8 cellular contexts compared by ENCODE assay signal in genomic region chr15:99252326-99252725, GRCh38. TPM values are rescaled to one million over a fixed set of nuclear protein-coding genes. Genes with fewer than 3 reads are reported as not detected.
A peak's percentile ranks its signal among the peaks of the same experiment; 100 is the strongest.
DNase-seq lines count a peak whose midpoint lies in the region; ATAC-seq, FAIRE-seq and TF ChIP-seq lines count a peak whose summit lies in the region.

No MANE protein-coding gene starts in this region.

- in situ Hi-C loops in GM12878 (cut with MboI) = loop anchor here (25.0 kb wide), 1 partner anchor 1360 kb away; the partner anchor contains the start of genes ASB7 and LINS1

- ATAC-seq in GM12878 = no peak
- no peak for ATAC-seq in GM21825 (IDR thresholded peaks at IDR 0.05; ENCODE audit: unreplicated experiment)

- H2AFZ ChIP-seq in ACC112 (ENCODE audit: low read length, unreplicated experiment) = no peak overlapping the region
- peak overlapping the region; percentile 59 for H2AFZ ChIP-seq in GM12878 (ENCODE audit: control insufficient read depth, low read depth, low read length)

- peak overlapping the region; percentile 79 for H3K4me2 ChIP-seq in GM12878 (ENCODE audit: control insufficient read depth, insufficient read depth)

- CTCF ChIA-PET in HEK293 (lab: Yijun Ruan, JAX) = interaction anchor here (0.5 to 4.9 kb wide), 3 partner anchors 20 to 1894 kb away, joined by 3 to 36 read pairs (median 12); no protein-coding TSS in a partner anchor
- CTCF ChIA-PET in GM12878 (lab: Yijun Ruan, JAX) = interaction anchor here (2.3 to 5.2 kb wide), 2 partner anchors 22 to 452 kb away, joined by 10 to 51 read pairs; no protein-coding TSS in a partner anchor

- intact Hi-C loops in GM12878 (cut with micrococcal nuclease; ENCODE audit: unreplicated experiment) = no loop called here

- H3K9ac ChIP-seq in GM12878 (ENCODE audit: control insufficient read depth, insufficient read depth, low read length) (peak overlapping the region; percentile 74), muscle layer of colon (ENCODE audit: low read length) (peak overlapping the region; percentile 54)

- H3K36me3 ChIP-seq in ACC112 (ENCODE audit: insufficient read depth, low read length) (peaks cover 6% of the 10 kb centered on the region; the same call in 1 of the 2 replicates), HEK293 (ENCODE audit: control insufficient read depth in 2 of 2, insufficient read depth in 1 of 2, low read length in 2 of 2) (peaks cover 5 to 12% of the 10 kb centered on the region in 2 experiments; a peak in 2 of 3 replicates), GM12878 (ENCODE audit: control insufficient read depth in 2 of 2, insufficient read depth in 2 of 2, low read length in 1 of 2) (no peaks in the 10 kb centered on the region), muscle layer of colon (ENCODE audit: insufficient read depth, low read length) (no peaks in the 10 kb centered on the region)

- H3K27me3 ChIP-seq in ACC112 (ENCODE audit: insufficient read depth, low read length) (no peaks in the 10 kb centered on the region), GM12878 (replicated peaks in 1 of 2; ENCODE audit: control insufficient read depth in 2 of 2, insufficient read depth in 2 of 2, low read length in 1 of 2) (no peaks in the 10 kb centered on the region), muscle layer of colon (ENCODE audit: control insufficient read depth in 1 of 2, insufficient read depth in 2 of 2, low read length in 2 of 2) (no peaks in the 10 kb centered on the region)

- peak overlapping the region; percentile 90 for H3K4me3 ChIP-seq in ACC112 (ENCODE audit: low read depth, low read length)
- H3K4me3 ChIP-seq in HEK293 (ENCODE audit: low read depth, low read length) = peak overlapping the region; percentile 88; the same call in 1 of the 2 replicates
- peak overlapping the region; percentile 82 for H3K4me3 ChIP-seq in GM12878
- H3K4me3 ChIP-seq in muscle layer of colon (ENCODE audit: low read depth in 1 of 2, low read length in 2 of 2) = peak overlapping the region; percentile 67 to 84

- BruUV-seq in GM12878 (replicated peaks; lab: Mats Ljungman, UMichigan) = no TSS peak

- SMC1A ChIA-PET in GM12878 (lab: Charles Lee; ENCODE audit: uncharacterized antibody, unreplicated experiment) = interaction anchor here (1.1 to 1.5 kb wide), 3 partner anchors 13 to 50 kb away, joined by 3 to 5 read pairs (median 4); no protein-coding TSS in a partner anchor

- peaks cover 19% of the 10 kb centered on the region for H3K79me2 ChIP-seq in ACC112 (ENCODE audit: control insufficient read depth, insufficient read depth, low read length, unreplicated experiment)
- H3K79me2 ChIP-seq in GM12878 (ENCODE audit: control insufficient read depth, insufficient read depth, low read length) = peaks cover 31% of the 10 kb centered on the region

- POLR2A ChIA-PET in HEK293 (lab: Yijun Ruan, JAX) (interaction anchor here (0.6 to 2.9 kb wide), 3 partner anchors 8 to 314 kb away, joined by 4 to 14 read pairs (median 8); partner anchors contain the start of gene MEF2A), GM12878 (lab: Charles Lee) (interaction anchor here (0.6 to 2.1 kb wide), 4 partner anchors 20 to 250 kb away, joined by 4 to 5 read pairs (median 5); no protein-coding TSS in a partner anchor)

- no peaks in the 10 kb centered on the region for H4K20me1 ChIP-seq in GM12878 (ENCODE audit: control insufficient read depth, insufficient read depth)

- TF ChIP-seq CTCF in HEK293 (tag by site-specific recombination; IDR thresholded peaks at IDR 0.05) = no peak
- no peak for TF ChIP-seq CTCF in GM12878 (IDR thresholded peaks at IDR 0.05 in 2 of 3, conservative IDR thresholded peaks at IDR 0.05 in 1 of 3; ENCODE audit: control insufficient read depth in 2 of 3, extremely low read depth in 1 of 3, insufficient read depth in 1 of 3, low read depth in 3 of 3, low read length in 3 of 3)

- WGBS in GM12878 (ENCODE audit: insufficient coverage, insufficient replicate concordance, low lambda C conversion rate, missing lambda C conversion rate) = 26% methylated on average over 7 of the region's 7 CpGs

- DNase-seq in GM12878 (ENCODE audit: low read depth, low spot score) = no peak
- DNase-seq in stimulated activated CD8-positive, alpha-beta memory T cell treated with anti-CD3 and anti-CD28 coated beads, Interleukin-4, amount 100 ng/mL, for 48 hours = no peak
- DNase-seq in 8988T = no peak
- DNase-seq in NCI-H748 treated with DMSO at 0.1 percent for 48 hours (lab: John Stamatoyannopoulos, UW) = no peak

- H3K27ac ChIP-seq in ACC112 (ENCODE audit: low read depth, low read length) (no peak overlapping the region), HEK293 (ENCODE audit: extremely low read depth, low read depth, low read length) (no peak overlapping the region), GM12878 (ENCODE audit: control insufficient read depth, insufficient read depth) (no peak overlapping the region), muscle layer of colon (ENCODE audit: low read depth, low read length) (peak overlapping the region; percentile 88)

- H3K9me3 ChIP-seq in HEK293 (ENCODE audit: control insufficient read depth, insufficient read depth, low read depth, low read length) = no peaks in the 10 kb centered on the region
- no peaks in the 10 kb centered on the region for H3K9me3 ChIP-seq in GM12878 (replicated peaks; ENCODE audit: control insufficient read depth, insufficient read depth, low read length)
- no peaks in the 10 kb centered on the region for H3K9me3 ChIP-seq in muscle layer of colon (ENCODE audit: low read length)

- TF ChIP-seq RAD21 in GM12878 (IDR thresholded peaks at IDR 0.05; ENCODE audit: insufficient read depth, low read depth, low read length) = no peak

- no peak for FAIRE-seq in GM12878 (lab: Jason Lieb, UNC)

- RAD21 ChIA-PET in GM12878 (lab: Charles Lee; ENCODE audit: unreplicated experiment) = interaction anchor here (0.9 to 1.7 kb wide), 5 partner anchors 15 to 453 kb away, joined by 3 to 5 read pairs (median 4); no protein-coding TSS in a partner anchor

- H3K4me1 ChIP-seq in ACC112 (ENCODE audit: control insufficient read depth, insufficient read depth, low read length, unreplicated experiment) (peaks cover 22% of the 10 kb centered on the region), HEK293 (ENCODE audit: control insufficient read depth, insufficient read depth, low read length) (peaks cover 18% of the 10 kb centered on the region; the same call in 1 of the 2 replicates), GM12878 (ENCODE audit: control insufficient read depth, insufficient read depth, low read length) (peaks cover 11% of the 10 kb centered on the region), muscle layer of colon (ENCODE audit: insufficient read depth, low read length) (peaks cover 18% of the 10 kb centered on the region)

- no peak for TF ChIP-seq EP300 in GM12878 (IDR thresholded peaks at IDR 0.05; ENCODE audit: borderline replicate concordance in 1 of 2, control insufficient read depth in 1 of 2, low read depth in 2 of 2, low read length in 2 of 2)

- TF ChIP-seq POLR2A in GM12878 (IDR thresholded peaks at IDR 0.05; ENCODE audit: low read depth, low read length) = no peak

TF ChIP-seq in HEK293, 187 proteins besides CTCF, POLR2A, EP300 and RAD21 (continues in another document):
- TF ChIP-seq MYNN (tag by site-specific recombination; IDR thresholded peaks at IDR 0.05; ENCODE audit: borderline replicate concordance) = no peak
- no peak for TF ChIP-seq ZNF37A (tag by site-specific recombination; IDR thresholded peaks at IDR 0.05)
- no peak for TF ChIP-seq ZFP3 (tag by site-specific recombination; IDR thresholded peaks at IDR 0.05; ENCODE audit: low read depth)

TF ChIP-seq in GM12878, 131 proteins besides CTCF, POLR2A, EP300 and RAD21 (continues in another document):
- TF ChIP-seq TCF3 (IDR thresholded peaks at IDR 0.05; ENCODE audit: borderline replicate concordance, insufficient read depth, low read depth, low read length) (no peak), PAX5 (IDR thresholded peaks at IDR 0.05; ENCODE audit: borderline replicate concordance, low read depth, low read length) (no peak), RBBP5 (conservative IDR thresholded peaks at IDR 0.05) (no peak), SUZ12 (IDR thresholded peaks at IDR 0.05; ENCODE audit: unreplicated experiment) (no peak)

RNA-seq across cellular contexts. Expression of gene LRRC28, which starts 1.0 kb away (rescaled TPM):
- total RNA-seq in GM12878 (2013; cell fraction: nucleolus; rRNA removed) = 92.6 and 104 TPM in 2 replicates
- 27.3 and 37.5 TPM in 2 replicates for total RNA-seq in GM12878 (2014; rRNA removed)
- 21.5 and 25.1 TPM in 2 replicates for total RNA-seq in GM12878 (2014; rRNA removed; fragmentation: Illumina TruSeq; extraction: Trizol)
- 24.8 and 27.7 TPM in 2 replicates for total RNA-seq in GM12878 (2021)
- polyA plus RNA-seq in GM12878 (2011; ENCODE audit: low read depth) = 14.7 TPM
- polyA plus RNA-seq in GM12878 (2011; rRNA removed) = 54.9 and 60.0 TPM in 2 replicates
- polyA plus RNA-seq in GM12878 (2011; cell fraction: cytosol; rRNA removed) = 44.5 and 55.7 TPM in 2 replicates
- polyA plus RNA-seq in GM12878 (2011; cell fraction: nucleus; rRNA removed) = 42.0 and 47.6 TPM in 2 replicates
- polyA plus RNA-seq in GM12878 (2012) = 17.1 and 22.1 TPM in 2 replicates
- polyA plus RNA-seq in GM12878 (2014; fragmentation: Illumina TruSeq; extraction: Trizol) = 27.5 and 34.0 TPM in 2 replicates
- 10 to 100 TPM; 27.7 to 32.1 TPM for polyA plus RNA-seq in GM12878 (2014; fragmentation: Nextera tagmentation; extraction: Ambion mirVana)
- polyA plus RNA-seq in GM12878 (2014; rRNA removed) = 17.2 and 21.3 TPM in 2 replicates
- polyA plus RNA-seq in GM12878 (2016; fragmentation: Nextera tagmentation; extraction: Ambion mirVana) = 10 to 100 TPM; 34.2 to 40.2 TPM
- 88.3 and 92.0 TPM in 2 replicates for polyA minus RNA-seq in GM12878 (2011; rRNA and poly(A)+ RNA removed)
- polyA minus RNA-seq in GM12878 (2011; cell fraction: cytosol; rRNA and poly(A)+ RNA removed) = 13.1 and 14.5 TPM in 2 replicates
- 61.3 and 101 TPM in 2 replicates for polyA minus RNA-seq in GM12878 (2011; cell fraction: nucleus; rRNA and poly(A)+ RNA removed)

RNA-seq across cellular contexts. Expression of gene TTC23, which starts 2.9 kb away (rescaled TPM):
- 30.8 and 33.5 TPM in 2 replicates for total RNA-seq in GM12878 (2013; cell fraction: nucleolus; rRNA removed)
- 6.8 and 7.5 TPM in 2 replicates for total RNA-seq in GM12878 (2014; rRNA removed)
- total RNA-seq in GM12878 (2014; rRNA removed; fragmentation: Illumina TruSeq; extraction: Trizol) = 9.0 and 9.7 TPM in 2 replicates
- 7.8 and 8.0 TPM in 2 replicates for total RNA-seq in GM12878 (2021)
- polyA plus RNA-seq in GM12878 (2011; ENCODE audit: low read depth) = 4.6 TPM
- 2.7 and 3.3 TPM in 2 replicates for polyA plus RNA-seq in GM12878 (2011; rRNA removed)
- 2.4 and 4.6 TPM in 2 replicates for polyA plus RNA-seq in GM12878 (2011; cell fraction: cytosol; rRNA removed)
- 5.5 and 7.3 TPM in 2 replicates for polyA plus RNA-seq in GM12878 (2011; cell fraction: nucleus; rRNA removed)
- 4.9 TPM in 2 replicates for polyA plus RNA-seq in GM12878 (2012)
- polyA plus RNA-seq in GM12878 (2014; fragmentation: Illumina TruSeq; extraction: Trizol) = 6.8 and 9.7 TPM in 2 replicates
- 1 to 10 TPM; 1.2 to 1.4 TPM for polyA plus RNA-seq in GM12878 (2014; fragmentation: Nextera tagmentation; extraction: Ambion mirVana)
- 3.6 and 4.0 TPM in 2 replicates for polyA plus RNA-seq in GM12878 (2014; rRNA removed)
- 1 to 10 TPM; 6.2 to 7.2 TPM for polyA plus RNA-seq in GM12878 (2016; fragmentation: Nextera tagmentation; extraction: Ambion mirVana)
- polyA minus RNA-seq in GM12878 (2011; rRNA and poly(A)+ RNA removed) = 6.5 and 10.0 TPM in 2 replicates
- 2.1 and 3.7 TPM in 2 replicates for polyA minus RNA-seq in GM12878 (2011; cell fraction: cytosol; rRNA and poly(A)+ RNA removed)
- polyA minus RNA-seq in GM12878 (2011; cell fraction: nucleus; rRNA and poly(A)+ RNA removed) = 6.3 and 8.1 TPM in 2 replicates
